ENCODE assay signal across 9 cellular contexts in genomic region chr3:173584834-173585831, GRCh38.
DNase-seq lines count a peak whose midpoint lies in the region; ATAC-seq and TF ChIP-seq lines count a peak whose summit lies in the region.
"Had no signal": no experiment of that assay in that cellular context is flagged by ENCODE, and none has a peak within 500 bp of the region (broad histone marks: within the 10 kb centered on the region; RNA-seq: fewer than 3 reads in every experiment).

No MANE protein-coding gene starts in this region.

- H3K27ac ChIP-seq in gastroesophageal sphincter, result peak overlapping the region in 1 of 4 donors; percentile 34
- H3K27ac ChIP-seq: neutrophil had no signal

- TF ChIP-seq EP300 in gastroesophageal sphincter (IDR thresholded peaks at IDR 0.05), result no peak

- 1 to 3% methylated on average over 23 to 36 of the region's 47 CpGs for WGBS in gastroesophageal sphincter (ENCODE audit: low coverage in 1 of 2), 2 donors

- no peak for TF ChIP-seq CTCF in gastroesophageal sphincter (IDR thresholded peaks at IDR 0.05)

- H3K4me3 ChIP-seq in gastroesophageal sphincter, result peak overlapping the region; percentile 41 to 50
- H3K4me3 ChIP-seq in neuron (ENCODE audit: low read length), result peak overlapping the region; percentile 75

- ATAC-seq in gastroesophageal sphincter (peak; percentile 69), GM19351 (IDR thresholded peaks at IDR 0.05; ENCODE audit: unreplicated experiment) (no peak), HG03045 (IDR thresholded peaks at IDR 0.05; ENCODE audit: unreplicated experiment) (no peak), HG02870 (IDR thresholded peaks at IDR 0.05; ENCODE audit: unreplicated experiment) (no peak)

- peaks cover 0 to 5% (median 0%) of the 10 kb centered on the region in 3 donors for H3K4me1 ChIP-seq in gastroesophageal sphincter
- H3K4me1 ChIP-seq in neuron (ENCODE audit: insufficient read depth, low read length), result peaks cover 22% of the 10 kb centered on the region

- H3K36me3 ChIP-seq in gastroesophageal sphincter (no peaks in the 10 kb centered on the region), neuron (ENCODE audit: insufficient read depth, low read length) (no peaks in the 10 kb centered on the region)
- H3K36me3 ChIP-seq: neutrophil had no signal

- H3K27me3 ChIP-seq in gastroesophageal sphincter, result no peaks in the 10 kb centered on the region
- no peaks in the 10 kb centered on the region for H3K27me3 ChIP-seq in neuron (ENCODE audit: insufficient read depth, low read length)

- TF ChIP-seq POLR2A in gastroesophageal sphincter (IDR thresholded peaks at IDR 0.05), result no peak

- H2AFZ ChIP-seq in neuron (ENCODE audit: low read depth, low read length), result peak overlapping the region; percentile 94

- DNase-seq in GM04504 (ENCODE audit: low read depth) (peak; percentile 43), SHP77 (lab: John Stamatoyannopoulos, UW) (peak; percentile 66 to 79), LoVo (ENCODE audit: low spot score) (no peak)

- H3K9me3 ChIP-seq in gastroesophageal sphincter (no peaks in the 10 kb centered on the region), neuron (ENCODE audit: low read length) (no peaks in the 10 kb centered on the region)
- H3K9me3 ChIP-seq: neutrophil had no signal
